In genomic region chr3:194489736-194490612, GRCh38 we compare ENCODE assay signal across 1 cellular context.
TF ChIP-seq lines count a peak whose summit lies in the region.

No MANE protein-coding gene starts in this region.

TF ChIP-seq in K562, 482 proteins besides CTCF, POLR2A, EP300 and RAD21 (continued from another document):
- TF ChIP-seq ZNF146 (CRISPR knock-in tag; IDR thresholded peaks at IDR 0.05; ENCODE audit: unreplicated experiment) (no peak), TAF9B (IDR thresholded peaks at IDR 0.05; ENCODE audit: partially characterized antibody) (no peak), ZFX (CRISPR knock-in tag; IDR thresholded peaks at IDR 0.05) (0 out of 2 replicates have a peak, but pooled peaks have one; percentile 30), GTF2E2 (tag; IDR thresholded peaks at IDR 0.05) (no peak), ELF1 (tag; IDR thresholded peaks at IDR 0.05) (no peak), ZNF778 (CRISPR knock-in tag; IDR thresholded peaks at IDR 0.05) (no peak), PHTF2 (CRISPR knock-in tag; IDR thresholded peaks at IDR 0.05) (no peak), MYNN (IDR thresholded peaks at IDR 0.05) (no peak), MYNN (CRISPR knock-in tag; IDR thresholded peaks at IDR 0.05) (no peak), ZSCAN29 (IDR thresholded peaks at IDR 0.05) (no peak), CSDE1 (IDR thresholded peaks at IDR 0.05) (no peak), SRSF3 (IDR thresholded peaks at IDR 0.05; ENCODE audit: insufficient read depth, low read length) (no peak), XRCC4 (IDR thresholded peaks at IDR 0.05; ENCODE audit: extremely low read depth, insufficient read depth, insufficient read length) (no peak), NR1H2 (CRISPR knock-in tag; IDR thresholded peaks at IDR 0.05) (no peak), ETV6 (IDR thresholded peaks at IDR 0.05; ENCODE audit: borderline replicate concordance in 1 of 2, low read depth in 2 of 2, low read length in 1 of 2) (no peak), ETV6 (CRISPR knock-in tag; IDR thresholded peaks at IDR 0.05; ENCODE audit: borderline replicate concordance) (no peak), ZNF263 (CRISPR knock-in tag; IDR thresholded peaks at IDR 0.05; ENCODE audit: borderline replicate concordance) (no peak), SP2 (IDR thresholded peaks at IDR 0.05; ENCODE audit: extremely low read depth, low read depth, low read length, poor library complexity, severe bottlenecking) (no peak), ZBTB11 (CRISPR knock-in tag; IDR thresholded peaks at IDR 0.05) (no peak), BRF1 (IDR thresholded peaks at IDR 0.05; ENCODE audit: borderline replicate concordance, extremely low read depth, insufficient read length) (no peak), SUPT5H (IDR thresholded peaks at IDR 0.05) (no peak), YY1 (IDR thresholded peaks at IDR 0.05; ENCODE audit: borderline replicate concordance in 1 of 3, control insufficient read depth in 1 of 3, extremely low read depth in 1 of 3, insufficient read depth in 3 of 3, insufficient read length in 1 of 3, insufficient replicate concordance in 2 of 3, low read depth in 1 of 3, low read length in 2 of 3) (no peak), ZNF274 (IDR thresholded peaks at IDR 0.05; ENCODE audit: borderline replicate concordance, low read depth, low read length) (no peak), NR3C1 (CRISPR knock-in tag; IDR thresholded peaks at IDR 0.05) (no peak), MITF (IDR thresholded peaks at IDR 0.05) (no peak), CHD7 (IDR thresholded peaks at IDR 0.05; ENCODE audit: low read depth, low read length) (no peak), RCOR1 (IDR thresholded peaks at IDR 0.05; ENCODE audit: borderline replicate concordance in 1 of 2, low read depth in 2 of 2, low read length in 2 of 2) (0 out of 4 replicates have a peak, but pooled peaks of 1 of the 2 experiments have one; percentile 3)
- TF ChIP-seq, protein P1, sequence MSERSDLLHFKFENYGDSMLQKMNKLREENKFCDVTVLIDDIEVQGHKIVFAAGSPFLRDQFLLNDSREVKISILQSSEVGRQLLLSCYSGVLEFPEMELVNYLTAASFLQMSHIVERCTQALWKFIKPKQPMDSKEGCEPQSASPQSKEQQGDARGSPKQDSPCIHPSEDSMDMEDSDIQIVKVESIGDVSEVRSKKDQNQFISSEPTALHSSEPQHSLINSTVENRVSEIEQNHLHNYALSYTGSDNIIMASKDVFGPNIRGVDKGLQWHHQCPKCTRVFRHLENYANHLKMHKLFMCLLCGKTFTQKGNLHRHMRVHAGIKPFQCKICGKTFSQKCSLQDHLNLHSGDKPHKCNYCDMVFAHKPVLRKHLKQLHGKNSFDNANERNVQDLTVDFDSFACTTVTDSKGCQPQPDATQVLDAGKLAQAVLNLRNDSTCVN (CRISPR knock-in tag; IDR thresholded peaks at IDR 0.05), result no peak
- TF ChIP-seq, protein P2, sequence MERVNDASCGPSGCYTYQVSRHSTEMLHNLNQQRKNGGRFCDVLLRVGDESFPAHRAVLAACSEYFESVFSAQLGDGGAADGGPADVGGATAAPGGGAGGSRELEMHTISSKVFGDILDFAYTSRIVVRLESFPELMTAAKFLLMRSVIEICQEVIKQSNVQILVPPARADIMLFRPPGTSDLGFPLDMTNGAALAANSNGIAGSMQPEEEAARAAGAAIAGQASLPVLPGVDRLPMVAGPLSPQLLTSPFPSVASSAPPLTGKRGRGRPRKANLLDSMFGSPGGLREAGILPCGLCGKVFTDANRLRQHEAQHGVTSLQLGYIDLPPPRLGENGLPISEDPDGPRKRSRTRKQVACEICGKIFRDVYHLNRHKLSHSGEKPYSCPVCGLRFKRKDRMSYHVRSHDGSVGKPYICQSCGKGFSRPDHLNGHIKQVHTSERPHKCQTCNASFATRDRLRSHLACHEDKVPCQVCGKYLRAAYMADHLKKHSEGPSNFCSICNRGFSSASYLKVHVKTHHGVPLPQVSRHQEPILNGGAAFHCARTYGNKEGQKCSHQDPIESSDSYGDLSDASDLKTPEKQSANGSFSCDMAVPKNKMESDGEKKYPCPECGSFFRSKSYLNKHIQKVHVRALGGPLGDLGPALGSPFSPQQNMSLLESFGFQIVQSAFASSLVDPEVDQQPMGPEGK (CRISPR knock-in tag; IDR thresholded peaks at IDR 0.05; ENCODE audit: borderline replicate concordance), result no peak
- TF ChIP-seq, protein P3, sequence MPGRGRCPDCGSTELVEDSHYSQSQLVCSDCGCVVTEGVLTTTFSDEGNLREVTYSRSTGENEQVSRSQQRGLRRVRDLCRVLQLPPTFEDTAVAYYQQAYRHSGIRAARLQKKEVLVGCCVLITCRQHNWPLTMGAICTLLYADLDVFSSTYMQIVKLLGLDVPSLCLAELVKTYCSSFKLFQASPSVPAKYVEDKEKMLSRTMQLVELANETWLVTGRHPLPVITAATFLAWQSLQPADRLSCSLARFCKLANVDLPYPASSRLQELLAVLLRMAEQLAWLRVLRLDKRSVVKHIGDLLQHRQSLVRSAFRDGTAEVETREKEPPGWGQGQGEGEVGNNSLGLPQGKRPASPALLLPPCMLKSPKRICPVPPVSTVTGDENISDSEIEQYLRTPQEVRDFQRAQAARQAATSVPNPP (IDR thresholded peaks at IDR 0.05; ENCODE audit: borderline replicate concordance, insufficient read depth, insufficient read length), result no peak
